1 cellular context compared by ENCODE assay signal in the genomic region with DNA sequence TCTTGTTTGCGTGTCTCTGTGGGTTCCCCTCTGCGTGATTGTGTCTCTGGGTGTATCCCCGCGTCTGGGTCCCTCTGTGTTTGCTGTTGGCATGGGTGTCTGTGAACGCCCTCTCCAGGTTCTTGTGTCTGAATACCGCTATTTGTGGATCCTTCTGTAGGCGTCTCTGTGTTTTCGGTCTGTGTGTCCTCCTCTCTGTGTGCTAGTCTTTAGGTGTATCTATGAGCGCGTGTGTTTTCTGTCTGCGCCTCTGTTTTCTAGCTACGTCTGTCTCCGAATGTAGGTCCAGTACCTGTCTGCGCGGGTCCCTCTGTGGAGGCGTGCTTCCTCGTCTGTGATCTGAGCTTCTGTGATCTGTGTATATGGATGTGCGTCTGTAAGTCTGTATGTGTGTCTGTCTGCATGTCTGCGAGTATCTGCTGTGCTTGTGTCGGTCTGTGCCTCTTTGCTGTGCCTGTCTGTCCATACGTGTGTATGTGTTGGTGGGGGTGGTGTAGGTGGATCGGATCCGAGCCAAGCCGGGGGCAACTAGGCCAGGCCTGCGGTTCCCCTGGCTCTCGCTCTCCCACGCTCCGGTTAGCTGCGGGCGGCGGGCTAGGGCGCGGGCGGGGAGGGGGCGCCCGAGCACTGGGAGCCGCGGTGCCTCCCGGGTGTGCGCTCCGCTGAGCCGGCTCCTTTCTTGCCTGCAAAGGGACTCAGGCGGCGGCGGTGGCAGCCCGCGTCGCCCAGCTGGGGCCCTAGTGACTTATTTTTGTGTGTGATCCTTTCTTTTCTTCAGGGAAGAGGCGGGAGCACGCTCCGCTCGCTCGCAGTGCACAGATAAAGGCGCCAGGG.
A peak's percentile ranks its signal among the peaks of the same experiment; 100 is the strongest.
TF ChIP-seq lines count a peak whose summit lies in the region.

No MANE protein-coding gene starts in this region.

TF ChIP-seq in IMR-90, 13 proteins besides CTCF, POLR2A, EP300 and RAD21:
- no peak for TF ChIP-seq BHLHE40 (IDR thresholded peaks at IDR 0.05; ENCODE audit: low read depth, low read length)
- TF ChIP-seq RFX5 (IDR thresholded peaks at IDR 0.05; ENCODE audit: low read depth, low read length), result no peak
- TF ChIP-seq CEBPB (IDR thresholded peaks at IDR 0.05; ENCODE audit: low read depth, low read length), result no peak
- TF ChIP-seq MAZ (IDR thresholded peaks at IDR 0.05; ENCODE audit: borderline replicate concordance, low read depth, low read length), result peak; percentile 13; the same call in 1 of the 2 replicates
- TF ChIP-seq, protein P1, sequence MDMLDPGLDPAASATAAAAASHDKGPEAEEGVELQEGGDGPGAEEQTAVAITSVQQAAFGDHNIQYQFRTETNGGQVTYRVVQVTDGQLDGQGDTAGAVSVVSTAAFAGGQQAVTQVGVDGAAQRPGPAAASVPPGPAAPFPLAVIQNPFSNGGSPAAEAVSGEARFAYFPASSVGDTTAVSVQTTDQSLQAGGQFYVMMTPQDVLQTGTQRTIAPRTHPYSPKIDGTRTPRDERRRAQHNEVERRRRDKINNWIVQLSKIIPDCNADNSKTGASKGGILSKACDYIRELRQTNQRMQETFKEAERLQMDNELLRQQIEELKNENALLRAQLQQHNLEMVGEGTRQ (IDR thresholded peaks at IDR 0.05; ENCODE audit: low read depth, low read length), result no peak
- TF ChIP-seq SMC3 (IDR thresholded peaks at IDR 0.05; ENCODE audit: low read depth, low read length), result no peak
